In the genomic region with DNA sequence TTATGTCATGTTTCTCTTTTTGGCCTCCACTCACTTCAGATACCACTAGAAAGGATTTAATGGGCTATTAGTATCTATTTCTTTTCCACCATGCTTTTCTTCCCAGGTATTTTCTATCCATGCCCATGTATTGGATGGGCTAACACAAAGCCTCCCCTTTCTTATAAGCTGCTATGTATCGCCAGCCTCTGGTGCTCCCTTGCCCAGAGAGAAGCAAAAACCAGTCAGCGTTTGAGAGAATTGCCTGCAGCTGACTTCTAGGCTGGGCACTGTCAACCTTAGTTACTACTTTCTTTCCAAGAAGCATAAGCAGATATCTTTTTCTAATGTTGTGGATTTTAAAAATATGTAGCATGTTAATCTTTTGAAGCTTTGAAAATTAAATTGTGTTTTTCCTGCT, we compare ENCODE assay signal across 31 cellular contexts. TPM values are rescaled to one million over a fixed set of nuclear protein-coding genes. Genes with fewer than 3 reads are reported as not detected.
"Had no signal": no experiment of that assay in that cellular context is flagged by ENCODE, and none has a peak within 500 bp of the region (broad histone marks: within the 10 kb centered on the region; RNA-seq: fewer than 3 reads in every experiment).

No MANE protein-coding gene starts in this region.

- H3K4me3 ChIP-seq: pancreas, prostate gland, right lobe of liver, sigmoid colon, stomach, thoracic aorta, thyroid gland, tibial nerve, upper lobe of left lung, vagina had no signal

- H3K4me1 ChIP-seq: pancreas, prostate gland, right lobe of liver, sigmoid colon, stomach, thyroid gland, tibial nerve, upper lobe of left lung, vagina had no signal

- H3K27ac ChIP-seq: neutrophil, pancreas, prostate gland, right lobe of liver, sigmoid colon, stomach, thoracic aorta, thyroid gland, tibial nerve, upper lobe of left lung, vagina had no signal

- H3K9me3 ChIP-seq: neutrophil, pancreas, prostate gland, right lobe of liver, sigmoid colon, stomach, thoracic aorta, thyroid gland, tibial nerve, upper lobe of left lung, vagina had no signal

- DNase-seq: naive B cell; naive thymus-derived CD8-positive, alpha-beta T cell; nephron progenitor cell; nucleus accumbens; pancreas; retina; right cardiac atrium; right lobe of liver; sigmoid colon; small intestine; stimulated activated CD4-positive, alpha-beta T cell treated with anti-CD3 and anti-CD28 coated beads, Interleukin-15, amount 100 ng/mL, for 24 hours; stimulated activated CD4-positive, alpha-beta T cell treated with anti-CD3 and anti-CD28 coated beads, Interleukin-2, amount 100 ng/mL, for 24 hours; stimulated activated CD4-positive, alpha-beta T cell treated with anti-CD3 and anti-CD28 coated beads, Interleukin-2, amount 100 ng/mL, for 48 hours; stimulated activated CD4-positive, alpha-beta T cell treated with anti-CD3 and anti-CD28 coated beads, Interleukin-4, amount 100 ng/mL, for 24 hours; stimulated activated naive B cell treated with anti-CD40 and anti-IgM and Interleukin-4, amounts not matched to agents 10 μg/mL and 1 μg/mL and 100 μg/mL, for 72 hours; stimulated activated naive CD4-positive, alpha-beta T cell treated with Interleukin-2 at 50 U/mL for 16 hours; stomach; thyroid gland; trophoblast cell; upper lobe of left lung had no signal

- H3K36me3 ChIP-seq: neutrophil, pancreas, prostate gland, right lobe of liver, sigmoid colon, stomach, thoracic aorta, thyroid gland, tibial nerve, upper lobe of left lung, vagina had no signal

- H3K27me3 ChIP-seq: pancreas, right lobe of liver, sigmoid colon, stomach, thyroid gland, tibial nerve, upper lobe of left lung, vagina had no signal

- ATAC-seq: naive thymus-derived CD8-positive, alpha-beta T cell; natural killer cell treated with Interleukin-12 subunit alpha and Interleukin-12 subunit beta and Interleukin-15 and Interleukin-18, amount 100 ng/mL, for 72 hours; pancreas; right cardiac atrium; right lobe of liver; stimulated activated effector memory CD8-positive, alpha-beta T cell treated with anti-CD3 and anti-CD28 coated beads, Interleukin-12 subunit alpha, Interleukin-12 subunit beta, amount 100 ng/mL, for 72 hours; stimulated activated naive B cell treated with anti-CD40 and anti-IgM and Interleukin-4, amounts not matched to agents 10 μg/mL and 1 μg/mL and 100 μg/mL, for 72 hours had no signal

RNA-seq across cellular contexts. Expression of gene HSPB3, which starts 30.2 kb away (rescaled TPM):
- total RNA-seq: naive thymus-derived CD8-positive, alpha-beta T cell; natural killer cell treated with Interleukin-12 subunit alpha and Interleukin-12 subunit beta and Interleukin-15 and Interleukin-18, amount 100 ng/mL, for 72 hours; neural crest cell; osteocyte; pancreas; pulmonary artery endothelial cell; subcutaneous adipose tissue; thyroid gland; vagina had no signal
- polyA plus RNA-seq: naive thymus-derived CD8-positive, alpha-beta T cell had no signal
